In genomic region chr14:26281280-26281998, GRCh38 we compare ENCODE assay signal across 10 cellular contexts.
DNase-seq lines count a peak whose midpoint lies in the region; ATAC-seq, FAIRE-seq and TF ChIP-seq lines count a peak whose summit lies in the region.
"Had no signal": no experiment of that assay in that cellular context is flagged by ENCODE, and none has a peak within 500 bp of the region (broad histone marks: within the 10 kb centered on the region; RNA-seq: fewer than 3 reads in every experiment).

No MANE protein-coding gene starts in this region.

- no peaks in the 10 kb centered on the region for H3K27me3 Mint-ChIP-seq in progenitor cell of endocrine pancreas
- H3K27me3 Mint-ChIP-seq in activated CD8-positive, alpha-beta memory T cell treated with anti-CD3 and anti-CD28 coated beads, Interleukin-2, amount 10 ng/mL, durations not matched to agents 7 days and 5 days: no peaks in the 10 kb centered on the region

- CTCF ChIA-PET in activated CD8-positive, alpha-beta memory T cell treated with anti-CD3 and anti-CD28 coated beads, Interleukin-2, amount 10 ng/mL, durations not matched to agents 7 days and 5 days (lab: Charles Lee): no interaction called here

- TF ChIP-seq CTCF in epithelial cell of esophagus (IDR thresholded peaks at IDR 0.05; ENCODE audit: insufficient read depth, low read depth, low read length, missing control alignments) (no peak), progenitor cell of endocrine pancreas (IDR thresholded peaks at IDR 0.05; ENCODE audit: unreplicated experiment) (no peak)

- H3K4me1 Mint-ChIP-seq in progenitor cell of endocrine pancreas (ENCODE audit: low read depth): peaks cover 17% of the 10 kb centered on the region
- no peaks in the 10 kb centered on the region for H3K4me1 Mint-ChIP-seq in activated CD8-positive, alpha-beta memory T cell treated with anti-CD3 and anti-CD28 coated beads, Interleukin-2, amount 10 ng/mL, durations not matched to agents 7 days and 5 days

- no peak overlapping the region for H3K4me3 Mint-ChIP-seq in progenitor cell of endocrine pancreas (ENCODE audit: low read depth)
- H3K4me3 Mint-ChIP-seq in activated CD8-positive, alpha-beta memory T cell treated with anti-CD3 and anti-CD28 coated beads, Interleukin-2, amount 10 ng/mL, durations not matched to agents 7 days and 5 days: no peak overlapping the region

- no peak for TF ChIP-seq POLR2A in H54 (IDR thresholded peaks at IDR 0.05; ENCODE audit: low read depth, low read length)

- H3K36me3 Mint-ChIP-seq in progenitor cell of endocrine pancreas (ENCODE audit: insufficient read depth): no peaks in the 10 kb centered on the region
- no peaks in the 10 kb centered on the region for H3K36me3 Mint-ChIP-seq in activated CD8-positive, alpha-beta memory T cell treated with anti-CD3 and anti-CD28 coated beads, Interleukin-2, amount 10 ng/mL, durations not matched to agents 7 days and 5 days

- no peaks in the 10 kb centered on the region for H3K9me3 Mint-ChIP-seq in progenitor cell of endocrine pancreas (ENCODE audit: low read depth)
- H3K9me3 Mint-ChIP-seq in activated CD8-positive, alpha-beta memory T cell treated with anti-CD3 and anti-CD28 coated beads, Interleukin-2, amount 10 ng/mL, durations not matched to agents 7 days and 5 days (ENCODE audit: low read depth): peaks cover 4% of the 10 kb centered on the region

- DNase-seq in H54 (ENCODE audit: insufficient read length, low spot score) (peak; percentile 0), NCI-H510A treated with DMSO at 0.1 percent for 48 hours (lab: John Stamatoyannopoulos, UW) (peak; percentile 43), epithelial cell of esophagus (ENCODE audit: low read depth) (peak; percentile 88), progenitor cell of endocrine pancreas (ENCODE audit: low spot score, unreplicated experiment) (no peak), OCI-M2 (lab: John Stamatoyannopoulos, UW; ENCODE audit: unreplicated experiment) (no peak)
- DNase-seq in activated CD8-positive, alpha-beta memory T cell treated with anti-CD3 and anti-CD28 coated beads, Interleukin-2, amount 10 ng/mL, durations not matched to agents 7 days and 5 days: no peak

- H3K27ac Mint-ChIP-seq in progenitor cell of endocrine pancreas: peak overlapping the region; percentile 89
- no peak overlapping the region for H3K27ac Mint-ChIP-seq in activated CD8-positive, alpha-beta memory T cell treated with anti-CD3 and anti-CD28 coated beads, Interleukin-2, amount 10 ng/mL, durations not matched to agents 7 days and 5 days

- FAIRE-seq in H54 (lab: Jason Lieb, UNC): no peak
- FAIRE-seq: GM18507 had no signal

- ATAC-seq in HG02885 (IDR thresholded peaks at IDR 0.05; ENCODE audit: poor library complexity, unreplicated experiment): no peak
- no peak for ATAC-seq in GM18870 (IDR thresholded peaks at IDR 0.05; ENCODE audit: unreplicated experiment)
- no peak for ATAC-seq in activated CD8-positive, alpha-beta memory T cell treated with anti-CD3 and anti-CD28 coated beads, Interleukin-2, amount 10 ng/mL, durations not matched to agents 7 days and 5 days

- no peak overlapping the region for H3K4me3 ChIP-seq in epithelial cell of esophagus (ENCODE audit: low read length)
- H3K4me3 ChIP-seq: lung had no signal

Comparison
In these comparisons a context has a peak if more than half of its experiments do, and no peak if none do; other contexts are left out.
1. DNase-seq: peak in H54 (single experiment), NCI-H510A treated with DMSO at 0.1 percent for 48 hours (single experiment) and epithelial cell of esophagus (single experiment); none in progenitor cell of endocrine pancreas (single experiment), OCI-M2 (single experiment) and activated CD8-positive, alpha-beta memory T cell treated with anti-CD3 and anti-CD28 coated beads, Interleukin-2, amount 10 ng/mL, durations not matched to agents 7 days and 5 days (single experiment).